8 cellular contexts compared by ENCODE assay signal in genomic region chr20:32190608-32191415, GRCh38. TPM values are rescaled to one million over a fixed set of nuclear protein-coding genes. Genes with fewer than 3 reads are reported as not detected.
DNase-seq lines count a peak whose midpoint lies in the region; ATAC-seq, FAIRE-seq and TF ChIP-seq lines count a peak whose summit lies in the region.

No MANE protein-coding gene starts in this region.

- H3K36me3 ChIP-seq in HepG2 (replicated peaks in 1 of 2; ENCODE audit: control insufficient read depth in 1 of 2, insufficient read depth in 2 of 2, low read length in 2 of 2): peaks cover 17 to 26% of the 10 kb centered on the region in 2 experiments
- peaks cover 17% of the 10 kb centered on the region for H3K36me3 ChIP-seq in thymus (ENCODE audit: control insufficient read depth, insufficient read depth)

- no peak overlapping the region for H3K27ac ChIP-seq in HepG2 (ENCODE audit: extremely low read length, insufficient read depth, low read length)
- no peak overlapping the region for H3K27ac ChIP-seq in thymus (ENCODE audit: low read depth)

- no peak overlapping the region for H3K9ac ChIP-seq in HepG2 (ENCODE audit: insufficient read depth, low read depth, low read length)

- no peak for TF ChIP-seq CTCF in HepG2 (CRISPR knock-in tag; IDR thresholded peaks at IDR 0.05)

- in situ Hi-C loops in HepG2 (cut with HindIII; ENCODE audit: extremely low pct_ligation_motif_present, low pct_unique_long_range_greater_than_20kb): no loop called here

- H3K4me2 ChIP-seq in HepG2 (ENCODE audit: low read depth, low read length): no peak overlapping the region

- TF ChIP-seq RAD21 in HepG2 (CRISPR knock-in tag; IDR thresholded peaks at IDR 0.05): no peak

- H3K4me3 Mint-ChIP-seq in activated T-cell treated with anti-CD3 and anti-CD28 coated beads, Interleukin-2, amount 50 U/mL, for 4 hours: peak overlapping the region; percentile 68
- H3K4me3 Mint-ChIP-seq in activated naive CD8-positive, alpha-beta T cell treated with anti-CD3 and anti-CD28 coated beads, Interleukin-2, amount 10 ng/mL, durations not matched to agents 7 days and 5 days: peak overlapping the region; percentile 70

- peaks cover 40% of the 10 kb centered on the region for H3K4me1 Mint-ChIP-seq in activated T-cell treated with anti-CD3 and anti-CD28 coated beads, Interleukin-2, amount 50 U/mL, for 4 hours (ENCODE audit: low read depth)
- H3K4me1 Mint-ChIP-seq in activated naive CD8-positive, alpha-beta T cell treated with anti-CD3 and anti-CD28 coated beads, Interleukin-2, amount 10 ng/mL, durations not matched to agents 7 days and 5 days: peaks cover 21% of the 10 kb centered on the region

- H3K4me1 ChIP-seq in HepG2 (ENCODE audit: insufficient read depth, low read length) (peaks cover 22% of the 10 kb centered on the region), thymus (ENCODE audit: control insufficient read depth, insufficient read depth, low read length) (peaks cover 9% of the 10 kb centered on the region)

- peak overlapping the region; percentile 76 for H3K27ac Mint-ChIP-seq in activated naive CD8-positive, alpha-beta T cell treated with anti-CD3 and anti-CD28 coated beads, Interleukin-2, amount 10 ng/mL, durations not matched to agents 7 days and 5 days

- no peaks in the 10 kb centered on the region for H3K9me3 Mint-ChIP-seq in activated T-cell treated with anti-CD3 and anti-CD28 coated beads, Interleukin-2, amount 50 U/mL, for 4 hours
- no peaks in the 10 kb centered on the region for H3K9me3 Mint-ChIP-seq in activated naive CD8-positive, alpha-beta T cell treated with anti-CD3 and anti-CD28 coated beads, Interleukin-2, amount 10 ng/mL, durations not matched to agents 7 days and 5 days

- H3K27me3 Mint-ChIP-seq in activated T-cell treated with anti-CD3 and anti-CD28 coated beads, Interleukin-2, amount 50 U/mL, for 4 hours (ENCODE audit: low read depth): no peaks in the 10 kb centered on the region
- no peaks in the 10 kb centered on the region for H3K27me3 Mint-ChIP-seq in activated naive CD8-positive, alpha-beta T cell treated with anti-CD3 and anti-CD28 coated beads, Interleukin-2, amount 10 ng/mL, durations not matched to agents 7 days and 5 days

- 95% methylated on average over 14 of the region's 14 CpGs for WGBS in HepG2 (ENCODE audit: low lambda C conversion rate)
- WGBS in thymus: 51% methylated on average over 14 of the region's 14 CpGs

- H3K4me3 ChIP-seq in HepG2 (replicated peaks in 1 of 3; ENCODE audit: insufficient read depth in 1 of 3, low read depth in 2 of 3, low read length in 3 of 3): no peak overlapping the region
- peak overlapping the region; percentile 70 for H3K4me3 ChIP-seq in thymus (ENCODE audit: low read length)

- no peaks in the 10 kb centered on the region for H3K27me3 ChIP-seq in HepG2 (ENCODE audit: control insufficient read depth in 1 of 2, insufficient read depth in 2 of 2, low read length in 2 of 2)
- no peaks in the 10 kb centered on the region for H3K27me3 ChIP-seq in thymus (ENCODE audit: control insufficient read depth, insufficient read depth)

- ATAC-seq in activated T-cell treated with anti-CD3 and anti-CD28 coated beads, Interleukin-2, amount 50 U/mL, for 4 hours: peak in 1 of 2 donors; percentile 2
- no peak for ATAC-seq in activated naive CD8-positive, alpha-beta T cell treated with anti-CD3 and anti-CD28 coated beads, Interleukin-2, amount 10 ng/mL, durations not matched to agents 7 days and 5 days (ENCODE audit: low read depth)
- ATAC-seq in HepG2 (peak; percentile 5), HG03025 (IDR thresholded peaks at IDR 0.05; ENCODE audit: low FRiP score, unreplicated experiment) (no peak)

- no peak for FAIRE-seq in HepG2 (lab: Jason Lieb, UNC)

- POLR2A ChIA-PET in activated naive CD8-positive, alpha-beta T cell treated with anti-CD3 and anti-CD28 coated beads, Interleukin-2, amount 10 ng/mL, durations not matched to agents 7 days and 5 days (lab: Charles Lee): interaction anchor here (1.0 to 1.1 kb wide), 2 partner anchors 16 to 86 kb away, joined by 3 read pairs; partner anchors contain the start of gene KIF3B
- POLR2A ChIA-PET in HepG2 (lab: Yijun Ruan, JAX): interaction anchor here (0.5 to 1.8 kb wide), 4 partner anchors 9 to 61 kb away, joined by 3 to 8 read pairs (median 3); no protein-coding TSS in a partner anchor

- TF ChIP-seq POLR2A in HepG2 (IDR thresholded peaks at IDR 0.05; ENCODE audit: insufficient read depth in 1 of 2, low read depth in 2 of 2, low read length in 2 of 2): no peak

- intact Hi-C loops in HepG2 (cut with micrococcal nuclease; ENCODE audit: unreplicated experiment): no loop called here

- DNase-seq in activated T-cell treated with anti-CD3 and anti-CD28 coated beads, Interleukin-2, amount 50 U/mL, for 4 hours: no peak
- DNase-seq in activated T-cell treated with anti-CD3 and anti-CD28 coated beads for 4 hours (no peak), HepG2 (ENCODE audit: low spot score) (no peak), OCI-M1 (lab: John Stamatoyannopoulos, UW) (no peak), medulla oblongata (ENCODE audit: extremely low spot score) (no peak)
- no peak for DNase-seq in activated naive CD8-positive, alpha-beta T cell treated with anti-CD3 and anti-CD28 coated beads, Interleukin-2, amount 10 ng/mL, durations not matched to agents 7 days and 5 days

- no peak for TF ChIP-seq EP300 in HepG2 (IDR thresholded peaks at IDR 0.05; ENCODE audit: low read depth in 2 of 2, low read length in 2 of 2)
- no peak for TF ChIP-seq EP300 in HepG2 (CRISPR knock-in tag; IDR thresholded peaks at IDR 0.05; ENCODE audit: borderline replicate concordance)

- no peak overlapping the region for H2AFZ ChIP-seq in HepG2 (ENCODE audit: low read length)

- no TSS peak for BruUV-seq in HepG2 (replicated peaks; lab: Mats Ljungman, UMichigan)

- CTCF ChIA-PET in HepG2 (lab: Yijun Ruan, JAX; ENCODE audit: low intra/inter-chr PET ratio, low total read pairs): no interaction called here

- peaks cover 4% of the 10 kb centered on the region; the same call in 1 of the 2 replicates for H4K20me1 ChIP-seq in HepG2 (ENCODE audit: insufficient read depth, low read length)

- H3K79me2 ChIP-seq in HepG2 (ENCODE audit: insufficient read depth, low read length): no peaks in the 10 kb centered on the region

- H3K9me3 ChIP-seq in HepG2 (ENCODE audit: low read length) (no peaks in the 10 kb centered on the region), thymus (ENCODE audit: control insufficient read depth) (no peaks in the 10 kb centered on the region)

- H3K36me3 Mint-ChIP-seq in activated T-cell treated with anti-CD3 and anti-CD28 coated beads, Interleukin-2, amount 50 U/mL, for 4 hours (ENCODE audit: insufficient read depth): peaks cover 25% of the 10 kb centered on the region
- peaks cover 2% of the 10 kb centered on the region for H3K36me3 Mint-ChIP-seq in activated naive CD8-positive, alpha-beta T cell treated with anti-CD3 and anti-CD28 coated beads, Interleukin-2, amount 10 ng/mL, durations not matched to agents 7 days and 5 days

RNA-seq across cellular contexts. Expression of gene PLAGL2, which starts 16.7 kb away (rescaled TPM):
- 100 to 1,000 TPM; 140 to 173 (median 151) TPM for total RNA-seq in activated T-cell treated with anti-CD3 and anti-CD28 coated beads, Interleukin-2, amount 50 U/mL, for 4 hours
- total RNA-seq in activated naive CD8-positive, alpha-beta T cell treated with anti-CD3 and anti-CD28 coated beads, Interleukin-2, amount 10 ng/mL, durations not matched to agents 7 days and 5 days: 10 to 100 TPM; 20.4 to 20.8 TPM
- total RNA-seq in HepG2 (2016; rRNA removed; fragmentation: Illumina TruSeq; extraction: Trizol): 15.3 and 26.5 TPM in 2 replicates
- 4.9 and 5.7 TPM in 2 replicates for total RNA-seq in HepG2 (2016; cell fraction: cytosol; rRNA removed; fragmentation: Illumina TruSeq; extraction: Trizol; ENCODE audit: low read depth)
- total RNA-seq in HepG2 (2016; cell fraction: insoluble cytoplasmic fraction; rRNA removed; fragmentation: Illumina TruSeq; extraction: Trizol): 13.7 and 22.8 TPM in 2 replicates
- total RNA-seq in HepG2 (2016; cell fraction: membrane; rRNA removed; fragmentation: Illumina TruSeq; extraction: Trizol): 25.1 and 26.3 TPM in 2 replicates
- total RNA-seq in HepG2 (2016; cell fraction: nucleus; rRNA removed; fragmentation: Illumina TruSeq; extraction: Trizol): 16.1 and 18.8 TPM in 2 replicates
- polyA plus RNA-seq in HepG2 (2011; rRNA removed) (14.9 and 15.2 TPM in 2 replicates), thymus (5.0 TPM)
- 12.9 and 15.9 TPM in 2 replicates for polyA plus RNA-seq in HepG2 (2011; cell fraction: cytosol; rRNA removed)
- polyA plus RNA-seq in HepG2 (2011; cell fraction: nucleus; rRNA removed): 15.6 and 19.1 TPM in 2 replicates
- polyA plus RNA-seq in HepG2 (2012): 25.4 and 26.2 TPM in 2 replicates
- 4.5 and 4.7 TPM in 2 replicates for polyA plus RNA-seq in HepG2 (2016; cell fraction: cytosol; fragmentation: Illumina TruSeq; extraction: Trizol; ENCODE audit: low read depth)
- polyA plus RNA-seq in HepG2 (2016; cell fraction: insoluble cytoplasmic fraction; fragmentation: Illumina TruSeq; extraction: Trizol; ENCODE audit: low read depth): 43.2 and 55.3 TPM in 2 replicates
- polyA plus RNA-seq in HepG2 (2016; cell fraction: membrane; fragmentation: Illumina TruSeq; extraction: Trizol; ENCODE audit: low read depth): 27.0 and 27.7 TPM in 2 replicates
- polyA plus RNA-seq in HepG2 (2016; cell fraction: nucleus; fragmentation: Illumina TruSeq; extraction: Trizol; ENCODE audit: insufficient read depth, low read depth): 36.1 and 36.3 TPM in 2 replicates
- 18.8 and 36.8 TPM in 2 replicates for polyA minus RNA-seq in HepG2 (2011; rRNA and poly(A)+ RNA removed; ENCODE audit: low replicate concordance)
- polyA minus RNA-seq in HepG2 (2011; cell fraction: cytosol; rRNA and poly(A)+ RNA removed): 17.8 and 22.1 TPM in 2 replicates
- 19.2 and 20.9 TPM in 2 replicates for polyA minus RNA-seq in HepG2 (2011; cell fraction: nucleus; rRNA and poly(A)+ RNA removed)

RNA-seq across cellular contexts. Expression of gene POFUT1, which starts 16.9 kb away (rescaled TPM):
- total RNA-seq in activated T-cell treated with anti-CD3 and anti-CD28 coated beads, Interleukin-2, amount 50 U/mL, for 4 hours: 100 to 1,000 TPM in 1 of 3 donors, 10 to 100 TPM in 2; 85.6 to 113 (median 95.7) TPM
- total RNA-seq in activated naive CD8-positive, alpha-beta T cell treated with anti-CD3 and anti-CD28 coated beads, Interleukin-2, amount 10 ng/mL, durations not matched to agents 7 days and 5 days: 10 to 100 TPM; 23.9 to 24.2 TPM
- 30.2 and 58.3 TPM in 2 replicates for total RNA-seq in HepG2 (2016; rRNA removed; fragmentation: Illumina TruSeq; extraction: Trizol)
- 4.8 and 5.3 TPM in 2 replicates for total RNA-seq in HepG2 (2016; cell fraction: cytosol; rRNA removed; fragmentation: Illumina TruSeq; extraction: Trizol; ENCODE audit: low read depth)
- total RNA-seq in HepG2 (2016; cell fraction: insoluble cytoplasmic fraction; rRNA removed; fragmentation: Illumina TruSeq; extraction: Trizol): 27.5 and 55.8 TPM in 2 replicates
- total RNA-seq in HepG2 (2016; cell fraction: membrane; rRNA removed; fragmentation: Illumina TruSeq; extraction: Trizol): 17.7 and 18.8 TPM in 2 replicates
- 47.8 and 56.4 TPM in 2 replicates for total RNA-seq in HepG2 (2016; cell fraction: nucleus; rRNA removed; fragmentation: Illumina TruSeq; extraction: Trizol)
- 35.5 and 41.6 TPM in 2 replicates for polyA plus RNA-seq in HepG2 (2011; rRNA removed)
- polyA plus RNA-seq in HepG2 (2011; cell fraction: cytosol; rRNA removed): 39.5 and 45.0 TPM in 2 replicates
- polyA plus RNA-seq in HepG2 (2011; cell fraction: nucleus; rRNA removed): 25.7 and 30.2 TPM in 2 replicates
- polyA plus RNA-seq in HepG2 (2012): 37.6 and 40.5 TPM in 2 replicates
- polyA plus RNA-seq in HepG2 (2016; cell fraction: cytosol; fragmentation: Illumina TruSeq; extraction: Trizol; ENCODE audit: low read depth): 3.9 and 4.5 TPM in 2 replicates
- 22.5 and 25.1 TPM in 2 replicates for polyA plus RNA-seq in HepG2 (2016; cell fraction: insoluble cytoplasmic fraction; fragmentation: Illumina TruSeq; extraction: Trizol; ENCODE audit: low read depth)
- polyA plus RNA-seq in HepG2 (2016; cell fraction: membrane; fragmentation: Illumina TruSeq; extraction: Trizol; ENCODE audit: low read depth): 8.5 and 10.3 TPM in 2 replicates
- 55.8 and 62.0 TPM in 2 replicates for polyA plus RNA-seq in HepG2 (2016; cell fraction: nucleus; fragmentation: Illumina TruSeq; extraction: Trizol; ENCODE audit: insufficient read depth, low read depth)
- 44.0 and 61.9 TPM in 2 replicates for polyA minus RNA-seq in HepG2 (2011; rRNA and poly(A)+ RNA removed; ENCODE audit: low replicate concordance)
- polyA minus RNA-seq in HepG2 (2011; cell fraction: cytosol; rRNA and poly(A)+ RNA removed): 31.7 and 41.7 TPM in 2 replicates
- 33.5 and 39.0 TPM in 2 replicates for polyA minus RNA-seq in HepG2 (2011; cell fraction: nucleus; rRNA and poly(A)+ RNA removed)
- polyA plus RNA-seq in thymus: 9.1 TPM
